In genomic region chr1:205250699-205251098, GRCh38 we compare ENCODE assay signal across 1 cellular context.
TF ChIP-seq lines count a peak whose summit lies in the region.

No MANE protein-coding gene starts in this region.

TF ChIP-seq in GM23338, 12 proteins besides CTCF, POLR2A, EP300 and RAD21 (continued from another document):
- TF ChIP-seq ZNF462 (CRISPR knock-in tag; IDR thresholded peaks at IDR 0.05) = no peak
- TF ChIP-seq STAT1 (IDR thresholded peaks at IDR 0.05; ENCODE audit: unreplicated experiment) = no peak
- TF ChIP-seq ETS1 (IDR thresholded peaks at IDR 0.05) = no peak
